ENCODE assay signal across 12 cellular contexts in genomic region chr5:19314840-19315239, GRCh38.
DNase-seq lines count a peak whose midpoint lies in the region; ATAC-seq and TF ChIP-seq lines count a peak whose summit lies in the region.
"Had no signal": no experiment of that assay in that cellular context is flagged by ENCODE, and none has a peak within 500 bp of the region (broad histone marks: within the 10 kb centered on the region; RNA-seq: fewer than 3 reads in every experiment).

No MANE protein-coding gene starts in this region.

- H3K4me1 ChIP-seq in adrenal gland (replicated peaks in 1 of 2): no peaks in the 10 kb centered on the region
- H3K4me1 ChIP-seq: SJSA1 had no signal

- H3K36me3 Mint-ChIP-seq in natural killer cell treated with Interleukin-12 subunit alpha and Interleukin-12 subunit beta and Interleukin-15 and Interleukin-18, amount 100 ng/mL, for 72 hours: peaks cover 22% of the 10 kb centered on the region

- no peaks in the 10 kb centered on the region for H3K36me3 ChIP-seq in adrenal gland (replicated peaks in 1 of 2)
- H3K36me3 ChIP-seq: SJSA1 had no signal

- H3K9me3 Mint-ChIP-seq in natural killer cell treated with Interleukin-12 subunit alpha and Interleukin-12 subunit beta and Interleukin-15 and Interleukin-18, amount 100 ng/mL, for 72 hours: peaks cover 36% of the 10 kb centered on the region

- no peaks in the 10 kb centered on the region for H3K9me3 ChIP-seq in adrenal gland (replicated peaks in 1 of 3)

- peak; percentile 54 to 83 (median 71) for TF ChIP-seq CTCF in adrenal gland (IDR thresholded peaks at IDR 0.05)

- H3K27ac Mint-ChIP-seq in natural killer cell treated with Interleukin-12 subunit alpha and Interleukin-12 subunit beta and Interleukin-15 and Interleukin-18, amount 100 ng/mL, for 72 hours: no peak overlapping the region
- H3K27ac Mint-ChIP-seq: natural killer cell had no signal

- intact Hi-C loops in adrenal gland (cut with DNase I): no loop called here

- H3K27me3 ChIP-seq in adrenal gland: no peaks in the 10 kb centered on the region
- H3K27me3 ChIP-seq: SJSA1 had no signal

- no peaks in the 10 kb centered on the region for H3K27me3 Mint-ChIP-seq in natural killer cell treated with Interleukin-12 subunit alpha and Interleukin-12 subunit beta and Interleukin-15 and Interleukin-18, amount 100 ng/mL, for 72 hours

- DNase-seq in COR-L47 (lab: John Stamatoyannopoulos, UW) (peak; percentile 30), LoVo (ENCODE audit: low spot score) (peak; percentile 82), adrenal gland (peak; percentile 65 to 87 (median 82)), iPS-NIHi7 (ENCODE audit: extremely low spot score) (peak; percentile 29), hypothalamus (lab: John Stamatoyannopoulos, UW) (no peak)
- no peak for DNase-seq in natural killer cell treated with Interleukin-12 subunit alpha and Interleukin-12 subunit beta and Interleukin-15 and Interleukin-18, amount 100 ng/mL, for 72 hours (ENCODE audit: low spot score)
- DNase-seq in activated naive CD4-positive, alpha-beta T cell treated with anti-CD3 and anti-CD28 coated beads, Interleukin-2, amount 50 U/mL, for 16 hours: no peak
- DNase-seq: natural killer cell, NCI-H510A treated with DMSO at 0.1 percent for 48 hours had no signal

- peak overlapping the region in 3 of 5 donors; percentile 36 to 47 (median 38) for H3K27ac ChIP-seq in adrenal gland
- H3K27ac ChIP-seq: SJSA1 had no signal

- H3K4me3 ChIP-seq in adrenal gland: no peak overlapping the region
- H3K4me3 ChIP-seq: SJSA1, skin epidermis had no signal

- WGBS in adrenal gland, 4 donors: 21 to 52% (median 43%) methylated on average over 1 of the region's 1 CpG

- no peak for ATAC-seq in natural killer cell treated with Interleukin-12 subunit alpha and Interleukin-12 subunit beta and Interleukin-15 and Interleukin-18, amount 100 ng/mL, for 72 hours
- no peak for ATAC-seq in GM18520 (IDR thresholded peaks at IDR 0.05; ENCODE audit: unreplicated experiment)
- ATAC-seq: natural killer cell had no signal

- H3K4me3 Mint-ChIP-seq in natural killer cell treated with Interleukin-12 subunit alpha and Interleukin-12 subunit beta and Interleukin-15 and Interleukin-18, amount 100 ng/mL, for 72 hours: no peak overlapping the region
- H3K4me3 Mint-ChIP-seq: natural killer cell had no signal

- TF ChIP-seq POLR2A in adrenal gland (IDR thresholded peaks at IDR 0.05): no peak

- no peaks in the 10 kb centered on the region for H3K4me1 Mint-ChIP-seq in natural killer cell treated with Interleukin-12 subunit alpha and Interleukin-12 subunit beta and Interleukin-15 and Interleukin-18, amount 100 ng/mL, for 72 hours (ENCODE audit: low read depth in 2 of 2)
- H3K4me1 Mint-ChIP-seq: natural killer cell had no signal

Comparison
In these comparisons a context has a peak if more than half of its experiments do, and no peak if none do; other contexts are left out.
1. DNase-seq: peak in COR-L47 (single experiment), LoVo (single experiment), adrenal gland (7 of 7) and iPS-NIHi7 (single experiment); none in natural killer cell treated with Interleukin-12 subunit alpha and Interleukin-12 subunit beta and Interleukin-15 and Interleukin-18, amount 100 ng/mL, for 72 hours (single experiment), hypothalamus (0 of 51) and activated naive CD4-positive, alpha-beta T cell treated with anti-CD3 and anti-CD28 coated beads, Interleukin-2, amount 50 U/mL, for 16 hours (single experiment).